12 cellular contexts compared by ENCODE assay signal in the genomic region with DNA sequence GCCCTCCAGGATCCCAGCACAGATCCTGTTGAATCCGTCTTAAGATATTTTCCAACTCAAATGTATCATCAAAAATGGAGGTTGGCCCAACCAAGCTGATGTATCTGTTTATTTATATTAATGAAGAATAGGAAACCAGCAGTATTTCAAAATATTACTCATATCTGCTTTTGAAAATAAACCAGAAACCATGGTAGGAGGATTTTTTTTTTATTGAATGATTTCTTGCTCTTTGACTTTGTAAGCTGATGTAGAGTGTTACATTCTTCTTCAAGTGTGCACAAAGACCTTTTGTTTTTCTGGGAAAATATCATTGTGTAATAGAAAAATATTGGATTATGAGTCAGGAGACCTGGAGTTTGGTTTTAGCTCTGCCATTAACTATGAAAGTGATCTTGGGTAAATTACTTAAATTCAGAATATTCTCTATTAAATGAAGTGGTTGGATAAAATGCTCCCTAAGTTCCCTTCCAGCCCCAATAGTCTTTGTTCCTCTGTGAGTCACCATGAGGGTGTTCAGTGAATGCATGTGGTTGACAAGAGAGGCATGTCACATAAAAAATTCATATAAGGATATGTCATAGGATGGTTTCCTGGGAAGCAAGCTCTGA.
DNase-seq lines count a peak whose midpoint lies in the region; ATAC-seq, FAIRE-seq and TF ChIP-seq lines count a peak whose summit lies in the region.
"Had no signal": no experiment of that assay in that cellular context is flagged by ENCODE, and none has a peak within 500 bp of the region (broad histone marks: within the 10 kb centered on the region; RNA-seq: fewer than 3 reads in every experiment).

No MANE protein-coding gene starts in this region.

- H3K4me3 ChIP-seq in HepG2 (replicated peaks in 1 of 3; ENCODE audit: insufficient read depth in 1 of 3, low read depth in 2 of 3, low read length in 3 of 3) (no peak overlapping the region), right lobe of liver (no peak overlapping the region), astrocyte of the cerebellum (ENCODE audit: low read depth, low read length) (no peak overlapping the region), right atrium auricular region (no peak overlapping the region), aorta (ENCODE audit: low read length in 2 of 2) (no peak overlapping the region)
- H3K4me3 ChIP-seq: vagina had no signal

- POLR2A ChIA-PET in HepG2 (lab: Yijun Ruan, JAX), result no interaction called here
- POLR2A ChIA-PET in GM10248 (lab: Yijun Ruan, JAX), result no interaction called here

- DNase-seq in HepG2 (ENCODE audit: low spot score) (no peak), right lobe of liver (no peak), astrocyte of the cerebellum (ENCODE audit: low read depth) (peak; percentile 46), right atrium auricular region (ENCODE audit: low spot score) (no peak), aorta (no peak), GM10248 (ENCODE audit: extremely low spot score) (no peak), CD1c-positive myeloid dendritic cell (ENCODE audit: extremely low spot score) (no peak)
- DNase-seq: activated CD8-positive, alpha-beta memory T cell treated with anti-CD3 and anti-CD28 coated beads for 24 hours; activated naive CD4-positive, alpha-beta T cell treated with anti-CD3 and anti-CD28 coated beads, Interleukin-2, amount 50 U/mL, for 16 hours; NCI-H526 treated with DMSO at 0.1 percent for 48 hours had no signal

- H3K79me2 ChIP-seq in HepG2 (ENCODE audit: insufficient read depth, low read length), result no peaks in the 10 kb centered on the region

- no peaks in the 10 kb centered on the region for H4K20me1 ChIP-seq in HepG2 (ENCODE audit: insufficient read depth, low read length)

- no peak for TF ChIP-seq RAD21 in HepG2 (CRISPR knock-in tag; IDR thresholded peaks at IDR 0.05)

- H3K27me3 ChIP-seq in HepG2 (ENCODE audit: control insufficient read depth in 1 of 2, insufficient read depth in 2 of 2, low read length in 2 of 2), result no peaks in the 10 kb centered on the region; a peak in 1 of 5 replicates
- no peaks in the 10 kb centered on the region for H3K27me3 ChIP-seq in right lobe of liver
- no peaks in the 10 kb centered on the region for H3K27me3 ChIP-seq in right atrium auricular region
- no peaks in the 10 kb centered on the region for H3K27me3 ChIP-seq in aorta (ENCODE audit: control insufficient read depth in 1 of 2, insufficient read depth in 2 of 2, low read length in 1 of 2)
- H3K27me3 ChIP-seq: vagina had no signal

- H3K36me3 ChIP-seq in HepG2 (replicated peaks in 1 of 2; ENCODE audit: control insufficient read depth in 1 of 2, insufficient read depth in 2 of 2, low read length in 2 of 2), result no peaks in the 10 kb centered on the region
- no peaks in the 10 kb centered on the region for H3K36me3 ChIP-seq in right lobe of liver
- H3K36me3 ChIP-seq in right atrium auricular region, result no peaks in the 10 kb centered on the region
- no peaks in the 10 kb centered on the region for H3K36me3 ChIP-seq in aorta (ENCODE audit: control insufficient read depth in 1 of 2, insufficient read depth in 2 of 2, low read length in 1 of 2)
- H3K36me3 ChIP-seq: vagina had no signal

- no peak for ATAC-seq in HepG2
- no peak for ATAC-seq in right lobe of liver
- peak; percentile 40 for ATAC-seq in aorta (ENCODE audit: low FRiP score)
- no peak for ATAC-seq in HG03354 (IDR thresholded peaks at IDR 0.05; ENCODE audit: poor library complexity, severe bottlenecking, unreplicated experiment)

- WGBS in HepG2 (ENCODE audit: low lambda C conversion rate), result 0% methylated on average over 1 of the region's 1 CpG
- WGBS in right lobe of liver (ENCODE audit: insufficient coverage, low coverage, low lambda C conversion rate, missing lambda C conversion rate), result 50% methylated on average over 1 of the region's 1 CpG
- WGBS in aorta, 2 donors, result 5 to 13% methylated on average over 1 of the region's 1 CpG

- TF ChIP-seq EP300 in HepG2 (IDR thresholded peaks at IDR 0.05; ENCODE audit: low read depth in 2 of 2, low read length in 2 of 2) (no peak), HepG2 (CRISPR knock-in tag; IDR thresholded peaks at IDR 0.05; ENCODE audit: borderline replicate concordance) (no peak)

- no peak overlapping the region for H3K9ac ChIP-seq in HepG2 (ENCODE audit: insufficient read depth, low read depth, low read length)

- no peak overlapping the region for H3K4me2 ChIP-seq in HepG2 (ENCODE audit: low read depth, low read length)

- no peak for FAIRE-seq in HepG2 (lab: Jason Lieb, UNC)

- H3K9me3 ChIP-seq in HepG2 (ENCODE audit: low read length) (no peaks in the 10 kb centered on the region), right lobe of liver (no peaks in the 10 kb centered on the region), right atrium auricular region (no peaks in the 10 kb centered on the region), aorta (ENCODE audit: control insufficient read depth, low read length) (no peaks in the 10 kb centered on the region)
- H3K9me3 ChIP-seq: vagina had no signal

- TF ChIP-seq CTCF in HepG2 (CRISPR knock-in tag; IDR thresholded peaks at IDR 0.05) (no peak), right lobe of liver (IDR thresholded peaks at IDR 0.05) (no peak), astrocyte of the cerebellum (IDR thresholded peaks at IDR 0.05; ENCODE audit: low read depth, low read length, missing control alignments) (no peak), right atrium auricular region (IDR thresholded peaks at IDR 0.05) (no peak), GM10248 (IDR thresholded peaks at IDR 0.05; ENCODE audit: control extremely low read depth, extremely low read depth, low read depth, missing control alignments) (no peak)

- no TSS peak for BruUV-seq in HepG2 (replicated peaks; lab: Mats Ljungman, UMichigan)

- H3K4me1 ChIP-seq in HepG2 (ENCODE audit: insufficient read depth, low read length) (no peaks in the 10 kb centered on the region), right lobe of liver (no peaks in the 10 kb centered on the region), right atrium auricular region (no peaks in the 10 kb centered on the region), aorta (ENCODE audit: control insufficient read depth in 1 of 2, insufficient read depth in 2 of 2, low read length in 2 of 2) (peaks cover 5% of the 10 kb centered on the region in 2 donors)
- H3K4me1 ChIP-seq: vagina had no signal

- CTCF ChIA-PET in HepG2 (lab: Yijun Ruan, JAX; ENCODE audit: low intra/inter-chr PET ratio, low total read pairs), result no interaction called here
- CTCF ChIA-PET in GM10248 (lab: Yijun Ruan, JAX), result interaction anchor here (1.6 kb wide), 1 partner anchor 13 kb away, joined by 4 read pairs; no protein-coding TSS in a partner anchor

- intact Hi-C loops in HepG2 (cut with micrococcal nuclease; ENCODE audit: unreplicated experiment), result no loop called here
- intact Hi-C loops in right lobe of liver (cut with DNase I), result no loop called here
- intact Hi-C loops in aorta (cut with DNase I), result loop anchor here in 1 of 2 donors (5.0 to 10.0 kb wide), 3 partner anchors 113 to 293 kb away; no protein-coding TSS in a partner anchor

- in situ Hi-C loops in HepG2 (cut with HindIII; ENCODE audit: extremely low pct_ligation_motif_present, low pct_unique_long_range_greater_than_20kb) (no loop called here), astrocyte of the cerebellum (cut with HindIII; ENCODE audit: low sequenced_read_pairs) (no loop called here)

- TF ChIP-seq POLR2A in HepG2 (IDR thresholded peaks at IDR 0.05; ENCODE audit: insufficient read depth in 1 of 2, low read depth in 2 of 2, low read length in 2 of 2) (no peak), right lobe of liver (IDR thresholded peaks at IDR 0.05) (no peak)

- no peak overlapping the region for H2AFZ ChIP-seq in HepG2 (ENCODE audit: low read length)

- H3K27ac ChIP-seq in HepG2 (ENCODE audit: extremely low read length, insufficient read depth, low read length) (no peak overlapping the region), right lobe of liver (no peak overlapping the region), right atrium auricular region (peak overlapping the region; percentile 23 to 71), aorta (ENCODE audit: low read depth in 1 of 2, low read length in 2 of 2) (peak overlapping the region; percentile 87 to 88)
- H3K27ac ChIP-seq: vagina had no signal

TF ChIP-seq in HepG2, 621 proteins besides CTCF, POLR2A, EP300 and RAD21:
- TF ChIP-seq, protein P1, sequence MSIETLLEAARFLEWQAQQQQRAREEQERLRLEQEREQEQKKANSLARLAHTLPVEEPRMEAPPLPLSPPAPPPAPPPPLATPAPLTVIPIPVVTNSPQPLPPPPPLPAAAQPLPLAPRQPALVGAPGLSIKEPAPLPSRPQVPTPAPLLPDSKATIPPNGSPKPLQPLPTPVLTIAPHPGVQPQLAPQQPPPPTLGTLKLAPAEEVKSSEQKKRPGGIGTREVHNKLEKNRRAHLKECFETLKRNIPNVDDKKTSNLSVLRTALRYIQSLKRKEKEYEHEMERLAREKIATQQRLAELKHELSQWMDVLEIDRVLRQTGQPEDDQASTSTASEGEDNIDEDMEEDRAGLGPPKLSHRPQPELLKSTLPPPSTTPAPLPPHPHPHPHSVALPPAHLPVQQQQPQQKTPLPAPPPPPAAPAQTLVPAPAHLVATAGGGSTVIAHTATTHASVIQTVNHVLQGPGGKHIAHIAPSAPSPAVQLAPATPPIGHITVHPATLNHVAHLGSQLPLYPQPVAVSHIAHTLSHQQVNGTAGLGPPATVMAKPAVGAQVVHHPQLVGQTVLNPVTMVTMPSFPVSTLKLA (IDR thresholded peaks at IDR 0.05), result 0 out of 2 replicates have a peak, but pooled peaks have one; percentile 10
- TF ChIP-seq BORCS8-MEF2B (CRISPR knock-in tag; IDR thresholded peaks at IDR 0.05) (no peak), ZC3H13 (CRISPR knock-in tag; IDR thresholded peaks at IDR 0.05) (no peak), ZNF12 (CRISPR knock-in tag; IDR thresholded peaks at IDR 0.05) (no peak)

Comparison
In these comparisons a context has a peak if more than half of its experiments do, and no peak if none do; other contexts are left out.
1. H3K27ac ChIP-seq: peak in right atrium auricular region (2 of 2) and aorta (2 of 2); none in HepG2 (single experiment) and right lobe of liver (0 of 3).